In the genomic region with DNA sequence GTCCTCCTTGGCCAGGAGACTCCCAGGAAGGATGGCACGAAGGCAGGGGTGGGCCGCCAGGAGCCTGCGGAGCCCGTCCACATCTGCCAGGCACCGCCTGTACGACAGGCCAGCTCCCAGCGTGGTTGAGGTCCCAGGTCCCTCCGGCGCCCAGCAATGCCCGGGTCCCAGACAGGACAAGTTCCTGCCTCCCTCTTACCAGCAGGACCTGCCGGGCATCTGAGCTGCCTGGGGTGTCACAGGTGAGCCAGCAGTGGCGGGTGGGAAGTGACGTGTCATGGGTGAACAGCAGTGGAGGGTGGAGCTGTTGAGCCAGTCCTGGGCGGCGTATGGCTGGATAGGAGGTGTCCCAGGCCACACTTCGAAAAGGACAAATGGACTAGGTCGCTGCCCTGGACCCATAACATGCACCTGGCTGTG, we compare ENCODE assay signal across 12 cellular contexts. TPM values are rescaled to one million over a fixed set of nuclear protein-coding genes. Genes with fewer than 3 reads are reported as not detected.
DNase-seq lines count a peak whose midpoint lies in the region; ATAC-seq, FAIRE-seq and TF ChIP-seq lines count a peak whose summit lies in the region.
"Had no signal": no experiment of that assay in that cellular context is flagged by ENCODE, and none has a peak within 500 bp of the region (broad histone marks: within the 10 kb centered on the region; RNA-seq: fewer than 3 reads in every experiment).

No MANE protein-coding gene starts in this region.

- CTCF ChIA-PET in HepG2 (lab: Yijun Ruan, JAX; ENCODE audit: low intra/inter-chr PET ratio, low total read pairs): no interaction called here
- CTCF ChIA-PET in OCI-LY7 (lab: Charles Lee; ENCODE audit: unreplicated experiment): no interaction called here

- no peak overlapping the region for H2AFZ ChIP-seq in HepG2 (ENCODE audit: low read length)
- no peak overlapping the region for H2AFZ ChIP-seq in OCI-LY7 (ENCODE audit: low read length)

- POLR2A ChIA-PET in HepG2 (lab: Yijun Ruan, JAX): no interaction called here
- POLR2A ChIA-PET in OCI-LY7 (lab: Charles Lee): no interaction called here

- H3K9me2 ChIP-seq in OCI-LY7 (ENCODE audit: insufficient read depth, low read length): no peaks in the 10 kb centered on the region

- TF ChIP-seq CTCF in BE2C (IDR thresholded peaks at IDR 0.05; ENCODE audit: low read depth, low read length): peak; percentile 9; the same call in 1 of the 2 replicates
- TF ChIP-seq CTCF in LNCaP clone FGC (IDR thresholded peaks at IDR 0.05; ENCODE audit: control insufficient read depth, extremely low read depth, insufficient read depth): peak; percentile 31
- TF ChIP-seq CTCF in HepG2 (CRISPR knock-in tag; IDR thresholded peaks at IDR 0.05): peak; percentile 41
- TF ChIP-seq CTCF in OCI-LY7 (conservative IDR thresholded peaks at IDR 0.05; ENCODE audit: low read length): no peak

- no TSS peak for BruUV-seq in HepG2 (replicated peaks; lab: Mats Ljungman, UMichigan)
- BruUV-seq in OCI-LY7 (replicated peaks; lab: Mats Ljungman, UMichigan): no TSS peak

- H4K20me1 ChIP-seq in HepG2 (ENCODE audit: insufficient read depth, low read length): no peaks in the 10 kb centered on the region
- H4K20me1 ChIP-seq in OCI-LY7 (ENCODE audit: insufficient read depth, low read length): no peaks in the 10 kb centered on the region

- 12% methylated on average over 5 of the region's 17 CpGs for WGBS in HepG2 (ENCODE audit: low lambda C conversion rate)

- peak overlapping the region; percentile 39; the same call in 1 of the 2 replicates for H3K4me2 ChIP-seq in HepG2 (ENCODE audit: low read depth, low read length)
- no peak overlapping the region for H3K4me2 ChIP-seq in OCI-LY7 (ENCODE audit: low read length)

- in situ Hi-C loops in T47D (cut with HindIII; ENCODE audit: low pct_unique_long_range_greater_than_20kb, low sequenced_read_pairs) (no loop called here), HepG2 (cut with HindIII; ENCODE audit: extremely low pct_ligation_motif_present, low pct_unique_long_range_greater_than_20kb) (no loop called here)

- TF ChIP-seq EP300 in HepG2 (IDR thresholded peaks at IDR 0.05; ENCODE audit: low read depth in 2 of 2, low read length in 2 of 2): no peak
- no peak for TF ChIP-seq EP300 in HepG2 (CRISPR knock-in tag; IDR thresholded peaks at IDR 0.05; ENCODE audit: borderline replicate concordance)

- no peak for TF ChIP-seq POLR2A in HepG2 (IDR thresholded peaks at IDR 0.05; ENCODE audit: insufficient read depth in 1 of 2, low read depth in 2 of 2, low read length in 2 of 2)

- H3K27ac ChIP-seq in HepG2 (ENCODE audit: extremely low read length, insufficient read depth, low read length) (no peak overlapping the region), OCI-LY7 (ENCODE audit: low read depth, low read length, poor library complexity, severe bottlenecking) (no peak overlapping the region)

- H3K27me3 ChIP-seq in BE2C (no peaks in the 10 kb centered on the region), HepG2 (ENCODE audit: control insufficient read depth in 1 of 2, insufficient read depth in 2 of 2, low read length in 2 of 2) (peaks cover 14 to 72% of the 10 kb centered on the region in 2 experiments)

- intact Hi-C loops in HepG2 (cut with micrococcal nuclease; ENCODE audit: unreplicated experiment): no loop called here
- intact Hi-C loops in OCI-LY7 (cut with micrococcal nuclease; ENCODE audit: unreplicated experiment): no loop called here

- ATAC-seq in HepG2 (peak; percentile 47), GM18519 (IDR thresholded peaks at IDR 0.05; ENCODE audit: low FRiP score, unreplicated experiment) (no peak)
- ATAC-seq: stimulated activated effector memory CD8-positive, alpha-beta T cell treated with anti-CD3 and anti-CD28 coated beads, Interleukin-12 subunit alpha, Interleukin-12 subunit beta, amount 100 ng/mL, for 72 hours had no signal

- no peak for TF ChIP-seq RAD21 in HepG2 (CRISPR knock-in tag; IDR thresholded peaks at IDR 0.05)

- no peak for DNase-seq in BE2C
- DNase-seq in LNCaP clone FGC (ENCODE audit: low read depth): peak; percentile 69
- DNase-seq in T47D (ENCODE audit: low read depth in 1 of 2, low spot score in 1 of 2): peak; percentile 90 to 92
- DNase-seq in HepG2 (ENCODE audit: low spot score): no peak
- DNase-seq in effector CD4-positive, alpha-beta T cell: no peak
- no peak for DNase-seq in RCC 7860 (ENCODE audit: low spot score)
- no peak for DNase-seq in OCI-LY7 (ENCODE audit: low spot score)
- DNase-seq: activated naive CD4-positive, alpha-beta T cell treated with anti-CD3 and anti-CD28 coated beads for 36 hours; NCI-H1436; stimulated activated CD4-positive, alpha-beta T cell treated with anti-CD3 and anti-CD28 coated beads, Interleukin-2, amount 100 ng/mL, for 48 hours had no signal

- H3K9ac ChIP-seq in HepG2 (ENCODE audit: insufficient read depth, low read depth, low read length): no peak overlapping the region

- no peak for FAIRE-seq in HepG2 (lab: Jason Lieb, UNC)
- no peak for FAIRE-seq in RCC 7860 (lab: Jason Lieb, UNC)

- H3K36me3 ChIP-seq in BE2C (no peaks in the 10 kb centered on the region), HepG2 (replicated peaks in 1 of 2; ENCODE audit: control insufficient read depth in 1 of 2, insufficient read depth in 2 of 2, low read length in 2 of 2) (no peaks in the 10 kb centered on the region), OCI-LY7 (ENCODE audit: insufficient read depth, low read length) (no peaks in the 10 kb centered on the region)

- H3K4me3 ChIP-seq in BE2C (ENCODE audit: low read depth, low read length) (no peak overlapping the region), LNCaP clone FGC (ENCODE audit: low read depth, low read length) (peak overlapping the region; percentile 58), HepG2 (replicated peaks in 1 of 3; ENCODE audit: insufficient read depth in 1 of 3, low read depth in 2 of 3, low read length in 3 of 3) (peak overlapping the region in 1 of 3 experiments; percentile 10; a peak in 1 of 6 replicates), OCI-LY7 (ENCODE audit: low read depth, low read length, poor library complexity, severe bottlenecking) (no peak overlapping the region)

- H3K9me3 ChIP-seq in BE2C (no peaks in the 10 kb centered on the region), HepG2 (ENCODE audit: low read length) (no peaks in the 10 kb centered on the region), OCI-LY7 (ENCODE audit: low read length) (no peaks in the 10 kb centered on the region)

- no peaks in the 10 kb centered on the region for H3K4me1 ChIP-seq in BE2C
- peaks cover 3% of the 10 kb centered on the region; the same call in 1 of the 2 replicates for H3K4me1 ChIP-seq in HepG2 (ENCODE audit: insufficient read depth, low read length)
- H3K4me1 ChIP-seq in OCI-LY7 (ENCODE audit: insufficient read depth, low read length, poor library complexity, severe bottlenecking): no peaks in the 10 kb centered on the region

- H3K79me2 ChIP-seq in HepG2 (ENCODE audit: insufficient read depth, low read length) (no peaks in the 10 kb centered on the region), OCI-LY7 (ENCODE audit: insufficient read depth, low read depth, low read length) (no peaks in the 10 kb centered on the region)

TF ChIP-seq in HepG2, 621 proteins besides CTCF, POLR2A, EP300 and RAD21 (continues in another document):
- TF ChIP-seq NFE2L1 (CRISPR knock-in tag; IDR thresholded peaks at IDR 0.05; ENCODE audit: borderline replicate concordance): no peak
- no peak for TF ChIP-seq SIN3B (IDR thresholded peaks at IDR 0.05; ENCODE audit: low read length)
- TF ChIP-seq HNRNPK (IDR thresholded peaks at IDR 0.05; ENCODE audit: low read depth, low read length, poor library complexity, severe bottlenecking): peak; percentile 74
- no peak for TF ChIP-seq ZNF775 (CRISPR knock-in tag; IDR thresholded peaks at IDR 0.05; ENCODE audit: borderline replicate concordance)
- 0 out of 2 replicates have a peak, but pooled peaks have one; percentile 33 for TF ChIP-seq PCBP1 (IDR thresholded peaks at IDR 0.05; ENCODE audit: borderline replicate concordance, low read depth, low read length)
- TF ChIP-seq GABPB1 (CRISPR knock-in tag; IDR thresholded peaks at IDR 0.05): peak; percentile 70
- TF ChIP-seq SNRNP70 (IDR thresholded peaks at IDR 0.05; ENCODE audit: low read depth, low read length): no peak
- TF ChIP-seq ZNF749 (CRISPR knock-in tag; IDR thresholded peaks at IDR 0.05; ENCODE audit: borderline replicate concordance): no peak
- peak; percentile 33; the same call in 1 of the 2 replicates for TF ChIP-seq ZNF768 (CRISPR knock-in tag; IDR thresholded peaks at IDR 0.05)

RNA-seq across cellular contexts. Expression of gene BAHCC1, which starts 15.7 kb away (rescaled TPM):
- 23.2 TPM for polyA plus RNA-seq in BE2C (2012; ENCODE audit: insufficient read depth, insufficient read length, low read depth)
- total RNA-seq in HepG2 (2016; rRNA removed; fragmentation: Illumina TruSeq; extraction: Trizol): 0.94 and 1.7 TPM in 2 replicates
- 1.4 and 1.8 TPM in 2 replicates for total RNA-seq in HepG2 (2016; cell fraction: cytosol; rRNA removed; fragmentation: Illumina TruSeq; extraction: Trizol; ENCODE audit: low read depth)
- 1.2 and 1.8 TPM in 2 replicates for total RNA-seq in HepG2 (2016; cell fraction: insoluble cytoplasmic fraction; rRNA removed; fragmentation: Illumina TruSeq; extraction: Trizol)
- 1.2 and 1.9 TPM in 2 replicates for total RNA-seq in HepG2 (2016; cell fraction: membrane; rRNA removed; fragmentation: Illumina TruSeq; extraction: Trizol)
- 2.8 and 3.9 TPM in 2 replicates for total RNA-seq in HepG2 (2016; cell fraction: nucleus; rRNA removed; fragmentation: Illumina TruSeq; extraction: Trizol)
- 1.4 TPM in 2 replicates for polyA plus RNA-seq in HepG2 (2011; rRNA removed)
- polyA plus RNA-seq in HepG2 (2011; cell fraction: cytosol; rRNA removed): 0.42 and 0.64 TPM in 2 replicates
- 15.9 and 22.2 TPM in 2 replicates for polyA plus RNA-seq in HepG2 (2011; cell fraction: nucleus; rRNA removed)
- polyA plus RNA-seq in HepG2 (2012): 1.8 and 2.5 TPM in 2 replicates
- 1.1 and 1.4 TPM in 2 replicates for polyA plus RNA-seq in HepG2 (2016; cell fraction: cytosol; fragmentation: Illumina TruSeq; extraction: Trizol; ENCODE audit: low read depth)
- 1.3 and 1.9 TPM in 2 replicates for polyA plus RNA-seq in HepG2 (2016; cell fraction: insoluble cytoplasmic fraction; fragmentation: Illumina TruSeq; extraction: Trizol; ENCODE audit: low read depth)
- polyA plus RNA-seq in HepG2 (2016; cell fraction: membrane; fragmentation: Illumina TruSeq; extraction: Trizol; ENCODE audit: low read depth): 1.9 and 2.3 TPM in 2 replicates
- polyA plus RNA-seq in HepG2 (2016; cell fraction: nucleus; fragmentation: Illumina TruSeq; extraction: Trizol; ENCODE audit: insufficient read depth, low read depth): 9.5 and 11.0 TPM in 2 replicates
- polyA minus RNA-seq in HepG2 (2011; rRNA and poly(A)+ RNA removed; ENCODE audit: low replicate concordance): 1.7 and 5.4 TPM in 2 replicates
- 1.1 and 1.9 TPM in 2 replicates for polyA minus RNA-seq in HepG2 (2011; cell fraction: cytosol; rRNA and poly(A)+ RNA removed)
- 5.5 and 5.9 TPM in 2 replicates for polyA minus RNA-seq in HepG2 (2011; cell fraction: nucleus; rRNA and poly(A)+ RNA removed)
- total RNA-seq in OCI-LY7 (2014; rRNA removed; shearing (Covaris generic)): 1.4 and 5.2 TPM in 2 replicates
- total RNA-seq in OCI-LY7 (2022): 5.5 and 5.7 TPM in 2 replicates

Comparison
In these comparisons a context has a peak if more than half of its experiments do, and no peak if none do; other contexts are left out.
1. DNase-seq: peak in LNCaP clone FGC (single experiment) and T47D (2 of 2); none in BE2C (single experiment), HepG2 (single experiment), effector CD4-positive, alpha-beta T cell (single experiment), RCC 7860 (single experiment) and OCI-LY7 (single experiment).